In genomic region chr3:10371789-10372188, GRCh38 we compare ENCODE assay signal across 16 cellular contexts. TPM values are rescaled to one million over a fixed set of nuclear protein-coding genes. Genes with fewer than 3 reads are reported as not detected.
A peak's percentile ranks its signal among the peaks of the same experiment; 100 is the strongest.
DNase-seq lines count a peak whose midpoint lies in the region; ATAC-seq and TF ChIP-seq lines count a peak whose summit lies in the region.
"Had no signal": no experiment of that assay in that cellular context is flagged by ENCODE, and none has a peak within 500 bp of the region (broad histone marks: within the 10 kb centered on the region; RNA-seq: fewer than 3 reads in every experiment).

No MANE protein-coding gene starts in this region.

- no peak overlapping the region for H3K27ac Mint-ChIP-seq in activated CD8-positive, alpha-beta memory T cell treated with anti-CD3 and anti-CD28 coated beads, Interleukin-2, amount 10 ng/mL, durations not matched to agents 7 days and 5 days
- H3K27ac Mint-ChIP-seq: CD4-positive, alpha-beta memory T cell had no signal

- H3K9me3 ChIP-seq in right cardiac atrium (ENCODE audit: control insufficient read depth, low read length), result no peaks in the 10 kb centered on the region
- peaks cover 4% of the 10 kb centered on the region for H3K9me3 ChIP-seq in IMR-90 (ENCODE audit: control insufficient read depth, insufficient read depth, low read length)
- 0 out of 2 replicates have a peak, but pooled peaks cover 5% of the 10 kb centered on the region for H3K9me3 ChIP-seq in iPS-20b (ENCODE audit: insufficient read depth, low read depth, low read length)

- H4K20me1 ChIP-seq in IMR-90 (ENCODE audit: insufficient read depth, low read length), result no peaks in the 10 kb centered on the region

- no peak for TF ChIP-seq CTCF in IMR-90 (conservative IDR thresholded peaks at IDR 0.05; ENCODE audit: low read depth, low read length)

- TF ChIP-seq POLR2A in IMR-90 (IDR thresholded peaks at IDR 0.05; ENCODE audit: low read depth, low read length), result no peak

- H3K9me3 Mint-ChIP-seq in activated CD8-positive, alpha-beta memory T cell treated with anti-CD3 and anti-CD28 coated beads, Interleukin-2, amount 10 ng/mL, durations not matched to agents 7 days and 5 days (ENCODE audit: low read depth), result peaks cover 2% of the 10 kb centered on the region

- H3K4ac ChIP-seq in IMR-90 (ENCODE audit: low read depth, low read length), result no peak overlapping the region

- H3K4me1 ChIP-seq in right cardiac atrium (ENCODE audit: control insufficient read depth, insufficient read depth, low read length) (peaks cover 1% of the 10 kb centered on the region), IMR-90 (ENCODE audit: control insufficient read depth, insufficient read depth, low read length) (peaks cover 15% of the 10 kb centered on the region), iPS-20b (ENCODE audit: insufficient read depth, low read length) (peaks cover 6% of the 10 kb centered on the region; the same call in 1 of the 2 replicates)

- peaks cover 14% of the 10 kb centered on the region; the same call in 1 of the 2 replicates for H3K9me1 ChIP-seq in IMR-90 (ENCODE audit: insufficient read depth, low read length)

- no peak for TF ChIP-seq RAD21 in IMR-90 (IDR thresholded peaks at IDR 0.05; ENCODE audit: low read length)

- H3K27ac ChIP-seq in right cardiac atrium (ENCODE audit: low read length), result no peak overlapping the region
- no peak overlapping the region for H3K27ac ChIP-seq in IMR-90 (ENCODE audit: insufficient read depth, low read length)
- no peak overlapping the region for H3K27ac ChIP-seq in iPS-20b (ENCODE audit: low read length)

- H3K27me3 ChIP-seq in right cardiac atrium (ENCODE audit: control insufficient read depth, insufficient read depth) (no peaks in the 10 kb centered on the region), IMR-90 (ENCODE audit: control insufficient read depth, insufficient read depth, low read length) (peaks cover 7% of the 10 kb centered on the region), iPS-20b (ENCODE audit: insufficient read depth, low read length) (no peaks in the 10 kb centered on the region)

- peak overlapping the region; percentile 17; the same call in 1 of the 2 replicates for H2BK120ac ChIP-seq in IMR-90 (ENCODE audit: low read depth, low read length)

- H3K18ac ChIP-seq in IMR-90 (ENCODE audit: low read depth, low read length), result no peak overlapping the region

- in situ Hi-C loops in IMR-90 (cut with MboI; ENCODE audit: low sequenced_read_pairs), result loop anchor here (5.0 kb wide), 1 partner anchor 66 kb away; no protein-coding TSS in a partner anchor

- H3K36me3 ChIP-seq in IMR-90 (ENCODE audit: control insufficient read depth, insufficient read depth, low read length) (no peaks in the 10 kb centered on the region), iPS-20b (ENCODE audit: insufficient read depth, low read depth, low read length) (no peaks in the 10 kb centered on the region)

- CTCF ChIA-PET in IMR-90 (lab: Yijun Ruan, JAX), result no interaction called here
- CTCF ChIA-PET in activated CD8-positive, alpha-beta memory T cell treated with anti-CD3 and anti-CD28 coated beads, Interleukin-2, amount 10 ng/mL, durations not matched to agents 7 days and 5 days (lab: Charles Lee), result no interaction called here

- peaks cover 4% of the 10 kb centered on the region for H3K4me1 Mint-ChIP-seq in activated CD8-positive, alpha-beta memory T cell treated with anti-CD3 and anti-CD28 coated beads, Interleukin-2, amount 10 ng/mL, durations not matched to agents 7 days and 5 days

- H3K4me3 ChIP-seq in right cardiac atrium (ENCODE audit: low read length) (no peak overlapping the region), IMR-90 (ENCODE audit: insufficient read depth, low read depth, low read length) (no peak overlapping the region), iPS-20b (ENCODE audit: low read length) (no peak overlapping the region)
- H3K4me3 ChIP-seq: GM12878 had no signal

- H2AK5ac ChIP-seq in IMR-90 (ENCODE audit: low read depth, low read length), result peak overlapping the region; percentile 78; the same call in 1 of the 2 replicates

- H2AFZ ChIP-seq in IMR-90 (replicated peaks; ENCODE audit: low read length, poor library complexity), result peak overlapping the region; percentile 15

- no peak overlapping the region for H3K4me3 Mint-ChIP-seq in activated CD8-positive, alpha-beta memory T cell treated with anti-CD3 and anti-CD28 coated beads, Interleukin-2, amount 10 ng/mL, durations not matched to agents 7 days and 5 days
- H3K4me3 Mint-ChIP-seq: CD4-positive, alpha-beta memory T cell had no signal

- no peak overlapping the region for H3K9ac ChIP-seq in IMR-90 (ENCODE audit: low read depth, low read length)
- H3K9ac ChIP-seq in iPS-20b (ENCODE audit: low read depth, low read length), result peak overlapping the region; percentile 31; the same call in 1 of the 2 replicates

- H2BK20ac ChIP-seq in IMR-90 (ENCODE audit: low read depth, low read length), result no peak overlapping the region

- DNase-seq in Right ventricle myocardium superior, result peak; percentile 8
- DNase-seq in right cardiac atrium, result no peak
- DNase-seq in IMR-90, result no peak
- DNase-seq in superior temporal gyrus (ENCODE audit: extremely low spot score), result no peak
- DNase-seq in NCI-H526 (lab: John Stamatoyannopoulos, UW), result no peak
- DNase-seq in activated CD8-positive, alpha-beta memory T cell treated with anti-CD3 and anti-CD28 coated beads, Interleukin-2, amount 10 ng/mL, durations not matched to agents 7 days and 5 days, result no peak
- DNase-seq: 8988T; AML-193; C1 segment of cervical spinal cord; CD4-positive, alpha-beta memory T cell; DMS79; H7 had no signal

- H4K91ac ChIP-seq in IMR-90 (ENCODE audit: insufficient read depth, low read depth, low read length), result no peak overlapping the region

- no peak overlapping the region for H3K4me2 ChIP-seq in IMR-90 (ENCODE audit: low read depth, low read length)

- ATAC-seq in Right ventricle myocardium superior (ENCODE audit: poor library complexity), result no peak
- no peak for ATAC-seq in right cardiac atrium
- no peak for ATAC-seq in IMR-90 (ENCODE audit: low read depth)
- no peak for ATAC-seq in HG03135 (IDR thresholded peaks at IDR 0.05; ENCODE audit: unreplicated experiment)
- no peak for ATAC-seq in activated CD8-positive, alpha-beta memory T cell treated with anti-CD3 and anti-CD28 coated beads, Interleukin-2, amount 10 ng/mL, durations not matched to agents 7 days and 5 days
- ATAC-seq: GM12878, HepG2 had no signal

- H2AK9ac ChIP-seq in IMR-90 (replicated peaks; ENCODE audit: low read depth, low read length, poor library complexity), result peak overlapping the region; percentile 62

- no peak overlapping the region for H3K56ac ChIP-seq in IMR-90 (ENCODE audit: extremely low read depth, insufficient read depth, low read length)

- 95% methylated on average over 10 of the region's 10 CpGs for WGBS in right cardiac atrium
- WGBS in IMR-90 (ENCODE audit: extremely low coverage in 2 of 2, insufficient read length in 1 of 2), 2 experiments, result 81% methylated on average over 5 of the region's 10 CpGs; no CpG with 5 or more reads in 1 of the 2 experiments

- H3K27me3 Mint-ChIP-seq in activated CD8-positive, alpha-beta memory T cell treated with anti-CD3 and anti-CD28 coated beads, Interleukin-2, amount 10 ng/mL, durations not matched to agents 7 days and 5 days, result peaks cover 8% of the 10 kb centered on the region

- POLR2A ChIA-PET in IMR-90 (lab: Charles Lee; ENCODE audit: unreplicated experiment), result no interaction called here

- no TSS peak for BruUV-seq in IMR-90 (replicated peaks; lab: Mats Ljungman, UMichigan)

- no peak overlapping the region for H4K8ac ChIP-seq in IMR-90 (ENCODE audit: low read depth in 2 of 2, low read length in 2 of 2)

- H4K5ac ChIP-seq in IMR-90 (ENCODE audit: low read depth, low read length), result no peak overlapping the region

- H3K36me3 Mint-ChIP-seq in activated CD8-positive, alpha-beta memory T cell treated with anti-CD3 and anti-CD28 coated beads, Interleukin-2, amount 10 ng/mL, durations not matched to agents 7 days and 5 days, result no peaks in the 10 kb centered on the region
- H3K36me3 Mint-ChIP-seq: CD4-positive, alpha-beta memory T cell had no signal

- no peak overlapping the region for H3K23ac ChIP-seq in IMR-90 (ENCODE audit: low read depth, low read length)

- dilution Hi-C loops in IMR-90 (cut with HindIII; ENCODE audit: low sequenced_read_pairs, unreplicated experiment), result no loop called here

- H2BK5ac ChIP-seq in IMR-90 (ENCODE audit: low read depth, low read length, poor library complexity, severe bottlenecking), result no peak overlapping the region

- no peak overlapping the region for H3K14ac ChIP-seq in IMR-90 (replicated peaks; ENCODE audit: low read depth, low read length)

- H2BK15ac ChIP-seq in IMR-90 (ENCODE audit: low read depth, low read length), result no peak overlapping the region

- no peaks in the 10 kb centered on the region for H3K79me1 ChIP-seq in IMR-90 (ENCODE audit: low read depth in 1 of 2, low read length in 2 of 2)

- intact Hi-C loops in Right ventricle myocardium superior (cut with DNase I), result no loop called here
- intact Hi-C loops in right cardiac atrium (cut with DNase I), result no loop called here
- intact Hi-C loops in IMR-90 (cut with micrococcal nuclease), result no loop called here

TF ChIP-seq in IMR-90, 13 proteins besides CTCF, POLR2A, EP300 and RAD21:
- no peak for TF ChIP-seq CEBPB (IDR thresholded peaks at IDR 0.05; ENCODE audit: low read depth, low read length)

RNA-seq across cellular contexts. Expression of gene SEC13, which starts 50.9 kb away (rescaled TPM):
- total RNA-seq in Right ventricle myocardium superior, result 50.2 TPM
- total RNA-seq in right cardiac atrium, result 10 to 100 TPM; 53.7 to 86.8 (median 70.8) TPM
- polyA plus RNA-seq in right cardiac atrium, result 74.1 TPM
- total RNA-seq in IMR-90 (2012; rRNA removed), result 443 and 475 TPM in 2 replicates
- 364 and 377 TPM in 2 replicates for polyA plus RNA-seq in IMR-90 (2012; rRNA removed)
- 372 and 417 TPM in 2 replicates for polyA plus RNA-seq in IMR-90 (2012; cell fraction: cytosol; rRNA removed)
- polyA plus RNA-seq in IMR-90 (2012; cell fraction: nucleus; rRNA removed; ENCODE audit: low replicate concordance), result 300 and 409 TPM in 2 replicates
- 100 to 1,000 TPM in 1 of 2 experiments, 10 to 100 TPM in 1; 87.2 to 101 TPM for total RNA-seq in activated CD8-positive, alpha-beta memory T cell treated with anti-CD3 and anti-CD28 coated beads, Interleukin-2, amount 10 ng/mL, durations not matched to agents 7 days and 5 days
